In genomic region chr11:90113541-90113940, GRCh38 we compare ENCODE assay signal across 13 cellular contexts. TPM values are rescaled to one million over a fixed set of nuclear protein-coding genes. Genes with fewer than 3 reads are reported as not detected.
A peak's percentile ranks its signal among the peaks of the same experiment; 100 is the strongest.
DNase-seq lines count a peak whose midpoint lies in the region; ATAC-seq and TF ChIP-seq lines count a peak whose summit lies in the region.
"Had no signal": no experiment of that assay in that cellular context is flagged by ENCODE, and none has a peak within 500 bp of the region (broad histone marks: within the 10 kb centered on the region; RNA-seq: fewer than 3 reads in every experiment).

No MANE protein-coding gene starts in this region.

- no peak overlapping the region for H3K4me3 ChIP-seq in astrocyte of the spinal cord (ENCODE audit: low read depth, low read length)
- no peak overlapping the region for H3K4me3 ChIP-seq in neuronal stem cell (ENCODE audit: low read length in 2 of 2)
- H3K4me3 ChIP-seq: ascending aorta, skin epidermis, suprapubic skin had no signal

- no peak overlapping the region for H3K14ac ChIP-seq in neuronal stem cell (ENCODE audit: low read length)

- no peak overlapping the region for H2BK15ac ChIP-seq in neuronal stem cell (ENCODE audit: low read length)

- no peak overlapping the region for H2BK12ac ChIP-seq in neuronal stem cell (ENCODE audit: low read length)

- no peak overlapping the region for H2AFZ ChIP-seq in neuronal stem cell (ENCODE audit: low read length)

- no peaks in the 10 kb centered on the region for H3K9me3 ChIP-seq in neuronal stem cell (replicated peaks in 1 of 2; ENCODE audit: control insufficient read depth in 2 of 2, insufficient read depth in 1 of 2, low read depth in 1 of 2, low read length in 2 of 2)
- H3K9me3 ChIP-seq: ascending aorta, suprapubic skin had no signal

- ATAC-seq in HG03521 (IDR thresholded peaks at IDR 0.05; ENCODE audit: unreplicated experiment) (no peak), GM18858 (IDR thresholded peaks at IDR 0.05; ENCODE audit: unreplicated experiment) (no peak)

- peaks cover 6% of the 10 kb centered on the region for H3K27me3 Mint-ChIP-seq in activated T-helper 1 cell treated with anti-CD3 and anti-CD28 coated beads, Interleukin-12 subunit alpha, Interleukin-12 subunit beta, Interleukin-2, Interleukin-4 antibody, amounts not matched to agents 30 ng/mL and 10 ng/mL and 1 ng/mL, durations not matched to agents 14 hours and 24 hours and 36 hours (ENCODE audit: insufficient read depth)
- H3K27me3 Mint-ChIP-seq: activated B cell treated with CpG ODN at 0.5 μM for 24 hours had no signal

- no peak for TF ChIP-seq EP300 in Ishikawa (IDR thresholded peaks at IDR 0.05; ENCODE audit: borderline replicate concordance)

- intact Hi-C loops in activated T-helper 1 cell treated with anti-CD3 and anti-CD28 coated beads, Interleukin-12 subunit alpha, Interleukin-12 subunit beta, Interleukin-2, Interleukin-4 antibody, amounts not matched to agents 30 ng/mL and 10 ng/mL and 1 ng/mL, durations not matched to agents 14 hours and 24 hours and 36 hours (cut with micrococcal nuclease), result loop anchor here (10.0 kb wide), 1 partner anchor 1019 kb away; no protein-coding TSS in a partner anchor

- H3K4me1 Mint-ChIP-seq in activated T-helper 1 cell treated with anti-CD3 and anti-CD28 coated beads, Interleukin-12 subunit alpha, Interleukin-12 subunit beta, Interleukin-2, Interleukin-4 antibody, amounts not matched to agents 30 ng/mL and 10 ng/mL and 1 ng/mL, durations not matched to agents 14 hours and 24 hours and 36 hours (ENCODE audit: low read depth), result no peaks in the 10 kb centered on the region
- H3K4me1 Mint-ChIP-seq: activated B cell treated with CpG ODN at 0.5 μM for 24 hours had no signal

- peak; percentile 48 for TF ChIP-seq RAD21 in Ishikawa (IDR thresholded peaks at IDR 0.05; ENCODE audit: low read depth)

- H3K27me3 ChIP-seq in neuronal stem cell (ENCODE audit: control insufficient read depth in 3 of 3, insufficient read depth in 3 of 3, low read depth in 1 of 3, low read length in 3 of 3), result peaks cover 0 to 5% (median 0%) of the 10 kb centered on the region in 3 experiments
- H3K27me3 ChIP-seq: ascending aorta, suprapubic skin had no signal

- H2BK120ac ChIP-seq in neuronal stem cell (ENCODE audit: low read depth, low read length), result no peak overlapping the region

- H3K4me1 ChIP-seq in neuronal stem cell (ENCODE audit: control insufficient read depth in 2 of 2, insufficient read depth in 1 of 2, low read depth in 1 of 2, low read length in 2 of 2), result no peaks in the 10 kb centered on the region
- H3K4me1 ChIP-seq: ascending aorta, suprapubic skin had no signal

- no peak overlapping the region for H3K9ac ChIP-seq in neuronal stem cell (ENCODE audit: low read depth, low read length, poor library complexity)

- no peak overlapping the region for H3K4me2 ChIP-seq in neuronal stem cell (ENCODE audit: insufficient read depth, low read length, poor library complexity, severe bottlenecking)

- peak; percentile 27 for TF ChIP-seq CTCF in astrocyte of the spinal cord (IDR thresholded peaks at IDR 0.05; ENCODE audit: low read depth, low read length)

- H3K9me3 Mint-ChIP-seq in activated T-helper 1 cell treated with anti-CD3 and anti-CD28 coated beads, Interleukin-12 subunit alpha, Interleukin-12 subunit beta, Interleukin-2, Interleukin-4 antibody, amounts not matched to agents 30 ng/mL and 10 ng/mL and 1 ng/mL, durations not matched to agents 14 hours and 24 hours and 36 hours, result no peaks in the 10 kb centered on the region
- H3K9me3 Mint-ChIP-seq: activated B cell treated with CpG ODN at 0.5 μM for 24 hours had no signal

- no CpG with 5 or more reads among the region's 2 CpGs for WGBS in neuronal stem cell (ENCODE audit: extremely low coverage in 2 of 2, insufficient read length in 2 of 2, insufficient replicate concordance in 1 of 2), 2 donors

- H3K4me3 Mint-ChIP-seq in activated T-helper 1 cell treated with anti-CD3 and anti-CD28 coated beads, Interleukin-12 subunit alpha, Interleukin-12 subunit beta, Interleukin-2, Interleukin-4 antibody, amounts not matched to agents 30 ng/mL and 10 ng/mL and 1 ng/mL, durations not matched to agents 14 hours and 24 hours and 36 hours, result no peak overlapping the region
- H3K4me3 Mint-ChIP-seq: activated B cell treated with CpG ODN at 0.5 μM for 24 hours had no signal

- H3K27ac Mint-ChIP-seq in activated T-helper 1 cell treated with anti-CD3 and anti-CD28 coated beads, Interleukin-12 subunit alpha, Interleukin-12 subunit beta, Interleukin-2, Interleukin-4 antibody, amounts not matched to agents 30 ng/mL and 10 ng/mL and 1 ng/mL, durations not matched to agents 14 hours and 24 hours and 36 hours, result no peak overlapping the region
- H3K27ac Mint-ChIP-seq: activated B cell treated with CpG ODN at 0.5 μM for 24 hours had no signal

- no peak overlapping the region for H2AK5ac ChIP-seq in neuronal stem cell (ENCODE audit: low read depth, low read length)

- H4K8ac ChIP-seq in neuronal stem cell (ENCODE audit: low read depth, low read length), result no peak overlapping the region

- H4K91ac ChIP-seq in neuronal stem cell (ENCODE audit: low read depth, low read length, poor library complexity), result no peak overlapping the region

- peak; percentile 58 for DNase-seq in DMS53 (lab: John Stamatoyannopoulos, UW)
- DNase-seq in astrocyte of the spinal cord (ENCODE audit: low read depth, low spot score), result peak; percentile 11
- DNase-seq in myocyte (ENCODE audit: low read depth), result peak; percentile 6
- DNase-seq in activated T-helper 1 cell treated with anti-CD3 and anti-CD28 coated beads, Interleukin-12 subunit alpha, Interleukin-12 subunit beta, Interleukin-2, Interleukin-4 antibody, amounts not matched to agents 30 ng/mL and 10 ng/mL and 1 ng/mL, durations not matched to agents 14 hours and 24 hours and 36 hours (ENCODE audit: low spot score), result no peak
- no peak for DNase-seq in neuronal stem cell (ENCODE audit: low spot score)
- DNase-seq: activated B cell treated with CpG ODN at 0.5 μM for 24 hours, MV-4-11 had no signal

- H3K79me1 ChIP-seq in neuronal stem cell (ENCODE audit: low read depth, low read length), result no peaks in the 10 kb centered on the region

- no peak overlapping the region for H3K18ac ChIP-seq in neuronal stem cell (ENCODE audit: low read length)

- no peaks in the 10 kb centered on the region for H3K36me3 Mint-ChIP-seq in activated T-helper 1 cell treated with anti-CD3 and anti-CD28 coated beads, Interleukin-12 subunit alpha, Interleukin-12 subunit beta, Interleukin-2, Interleukin-4 antibody, amounts not matched to agents 30 ng/mL and 10 ng/mL and 1 ng/mL, durations not matched to agents 14 hours and 24 hours and 36 hours (ENCODE audit: low read depth)

- H3K23ac ChIP-seq in neuronal stem cell (ENCODE audit: low read depth, low read length, poor library complexity), result no peak overlapping the region

- no peaks in the 10 kb centered on the region for H3K36me3 ChIP-seq in neuronal stem cell (replicated peaks in 1 of 2; ENCODE audit: control insufficient read depth in 2 of 2, insufficient read depth in 2 of 2, low read length in 2 of 2)
- H3K36me3 ChIP-seq: ascending aorta, suprapubic skin had no signal

- H3K4ac ChIP-seq in neuronal stem cell (ENCODE audit: low read length), result no peak overlapping the region

- no peak overlapping the region for H3K27ac ChIP-seq in neuronal stem cell (replicated peaks; ENCODE audit: low read length)
- H3K27ac ChIP-seq: ascending aorta, skin epidermis, suprapubic skin had no signal

- no peak overlapping the region for H2BK5ac ChIP-seq in neuronal stem cell (ENCODE audit: low read length)

- in situ Hi-C loops in astrocyte of the spinal cord (cut with HindIII; ENCODE audit: low sequenced_read_pairs), result no loop called here

TF ChIP-seq in Ishikawa, 13 proteins besides CTCF, POLR2A, EP300 and RAD21 (continues in another document):
- TF ChIP-seq CREB1 (IDR thresholded peaks at IDR 0.05; ENCODE audit: low read depth) (no peak), YY1 (IDR thresholded peaks at IDR 0.05; ENCODE audit: low read depth) (no peak), MAX (IDR thresholded peaks at IDR 0.05) (no peak), NFIC (IDR thresholded peaks at IDR 0.05) (no peak), FOXM1 (IDR thresholded peaks at IDR 0.05; ENCODE audit: borderline replicate concordance, low read depth) (no peak), ZBTB7A (IDR thresholded peaks at IDR 0.05; ENCODE audit: low read depth) (no peak), TCF12 (IDR thresholded peaks at IDR 0.05; ENCODE audit: low read depth) (no peak), TAF1 (IDR thresholded peaks at IDR 0.05; ENCODE audit: low read depth) (no peak), CEBPB (IDR thresholded peaks at IDR 0.05) (no peak), EGR1 (IDR thresholded peaks at IDR 0.05) (no peak), TEAD4 (IDR thresholded peaks at IDR 0.05) (no peak), USF1 (IDR thresholded peaks at IDR 0.05) (no peak)

RNA-seq across cellular contexts. Expression of gene NAALAD2, which starts 20.9 kb away (rescaled TPM):
- total RNA-seq in myocyte, result 0.16 TPM in 1 of 2 replicates, not detected in the other
- polyA plus RNA-seq in myocyte (2012), result 0.09 TPM
- not detected in 2 replicates for total RNA-seq in activated T-helper 1 cell treated with anti-CD3 and anti-CD28 coated beads, Interleukin-12 subunit alpha, Interleukin-12 subunit beta, Interleukin-2, Interleukin-4 antibody, amounts not matched to agents 30 ng/mL and 10 ng/mL and 1 ng/mL, durations not matched to agents 14 hours and 24 hours and 36 hours
- polyA plus RNA-seq in neuronal stem cell (2013, experiment 1 of 2), result 21.0 TPM
- 22.1 TPM for polyA plus RNA-seq in neuronal stem cell (2013, experiment 2 of 2)
- total RNA-seq: activated B cell treated with CpG ODN at 0.5 μM for 24 hours, ascending aorta had no signal

RNA-seq across cellular contexts. Expression of gene UBTFL1, which starts 27.8 kb away (rescaled TPM):
- total RNA-seq in myocyte, result 0.11 TPM in 1 of 2 replicates, not detected in the other
- polyA plus RNA-seq in myocyte (2012), result not detected
- not detected in 2 replicates for total RNA-seq in activated T-helper 1 cell treated with anti-CD3 and anti-CD28 coated beads, Interleukin-12 subunit alpha, Interleukin-12 subunit beta, Interleukin-2, Interleukin-4 antibody, amounts not matched to agents 30 ng/mL and 10 ng/mL and 1 ng/mL, durations not matched to agents 14 hours and 24 hours and 36 hours
- polyA plus RNA-seq in neuronal stem cell (2013, experiment 1 of 2), result not detected
- polyA plus RNA-seq in neuronal stem cell (2013, experiment 2 of 2), result not detected
- total RNA-seq: activated B cell treated with CpG ODN at 0.5 μM for 24 hours, ascending aorta, suprapubic skin had no signal

Comparison
In these comparisons a context has a peak if more than half of its experiments do, and no peak if none do; other contexts are left out.
1. DNase-seq: peak in DMS53 (single experiment), astrocyte of the spinal cord (single experiment) and myocyte (single experiment); none in activated T-helper 1 cell treated with anti-CD3 and anti-CD28 coated beads, Interleukin-12 subunit alpha, Interleukin-12 subunit beta, Interleukin-2, Interleukin-4 antibody, amounts not matched to agents 30 ng/mL and 10 ng/mL and 1 ng/mL, durations not matched to agents 14 hours and 24 hours and 36 hours (single experiment) and neuronal stem cell (single experiment).